Comparison of ENCODE assay signal across 9 cellular contexts in the genomic region with DNA sequence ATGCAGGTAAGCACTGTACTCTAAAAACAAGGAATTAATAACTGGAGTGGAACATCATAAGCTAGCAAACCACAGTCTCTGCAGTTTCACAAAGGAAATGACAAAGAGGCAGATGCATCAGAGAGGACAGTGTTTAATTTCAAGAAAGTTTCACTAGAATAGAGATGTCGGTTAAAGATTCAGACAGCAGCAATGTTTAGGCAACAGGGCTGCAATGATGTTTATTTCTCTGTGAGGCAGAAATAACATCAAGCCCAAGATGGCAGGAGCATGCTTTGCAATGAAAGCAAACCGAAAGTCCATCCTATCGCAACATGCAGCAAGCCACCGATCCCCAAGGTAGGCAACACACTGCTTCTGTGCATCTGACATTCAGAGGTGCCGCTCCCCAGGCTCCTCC.
DNase-seq lines count a peak whose midpoint lies in the region; ATAC-seq, FAIRE-seq and TF ChIP-seq lines count a peak whose summit lies in the region.
"Had no signal": no experiment of that assay in that cellular context is flagged by ENCODE, and none has a peak within 500 bp of the region (broad histone marks: within the 10 kb centered on the region; RNA-seq: fewer than 3 reads in every experiment).

No MANE protein-coding gene starts in this region.

- H4K20me1 ChIP-seq in keratinocyte (ENCODE audit: control insufficient read depth, extremely low read depth, insufficient read depth, low read length) (no peaks in the 10 kb centered on the region), H9 (ENCODE audit: control insufficient read depth, insufficient read depth, insufficient read length) (no peaks in the 10 kb centered on the region)

- H3K4me1 ChIP-seq in keratinocyte (ENCODE audit: control insufficient read depth, extremely low read depth, insufficient read depth, low read length) (peaks cover 3% of the 10 kb centered on the region), H9 (ENCODE audit: insufficient read depth, low read length) (peaks cover 3% of the 10 kb centered on the region; the same call in 1 of the 2 replicates)
- H3K4me1 ChIP-seq: right lobe of liver had no signal

- no peak overlapping the region; a peak in 1 of 5 replicates for H3K4me3 Mint-ChIP-seq in H9
- H3K4me3 Mint-ChIP-seq in activated naive CD8-positive, alpha-beta T cell treated with anti-CD3 and anti-CD28 coated beads for 36 hours, result no peak overlapping the region

- H3K27ac ChIP-seq in keratinocyte (ENCODE audit: control insufficient read depth, insufficient read depth, low read length), result no peak overlapping the region
- no peak overlapping the region for H3K27ac ChIP-seq in H9 (ENCODE audit: insufficient read length, low read depth, low read length)
- H3K27ac ChIP-seq: right lobe of liver had no signal

- H3K4me2 ChIP-seq in keratinocyte (ENCODE audit: control insufficient read depth, extremely low read depth, insufficient read depth, low read depth, low read length), result no peak overlapping the region
- no peak overlapping the region for H3K4me2 ChIP-seq in H9 (ENCODE audit: insufficient read depth, insufficient read length, low read length)

- no peaks in the 10 kb centered on the region for H3K23me2 ChIP-seq in H9 (ENCODE audit: insufficient read length, low read depth, low read length, poor library complexity, severe bottlenecking)

- no peak overlapping the region for H4K91ac ChIP-seq in H9 (ENCODE audit: insufficient read length, low read depth, low read length)

- H3K14ac ChIP-seq in H9 (ENCODE audit: insufficient read depth, low read length), result no peak overlapping the region

- no peaks in the 10 kb centered on the region for H3K9me3 ChIP-seq in keratinocyte (ENCODE audit: control insufficient read depth, low read depth, low read length)
- H3K9me3 ChIP-seq in H9 (ENCODE audit: control insufficient read depth, low read depth, low read length), result no peaks in the 10 kb centered on the region
- H3K9me3 ChIP-seq: right lobe of liver had no signal

- no peak overlapping the region for H4K8ac ChIP-seq in H9 (replicated peaks; ENCODE audit: insufficient read length, low read depth, low read length)

- dilution Hi-C loops in keratinocyte (cut with MboI; ENCODE audit: extremely low pct_ligation_motif_present, low sequenced_read_pairs), result no loop called here

- H4K5ac ChIP-seq in H9 (ENCODE audit: insufficient read length, low read depth, low read length), result no peak overlapping the region

- H3K23ac ChIP-seq in H9 (ENCODE audit: insufficient read length, low read depth, low read length), result no peak overlapping the region

- no peak overlapping the region for H3T11ph ChIP-seq in H9 (ENCODE audit: low read length)

- H3K9me3 Mint-ChIP-seq in H9, result no peaks in the 10 kb centered on the region
- no peaks in the 10 kb centered on the region for H3K9me3 Mint-ChIP-seq in activated naive CD8-positive, alpha-beta T cell treated with anti-CD3 and anti-CD28 coated beads for 36 hours

- no peak overlapping the region for H3K4ac ChIP-seq in H9 (ENCODE audit: low read depth, low read length)

- H2AFZ ChIP-seq in keratinocyte (ENCODE audit: control insufficient read depth, low read length), result no peak overlapping the region
- no peak overlapping the region for H2AFZ ChIP-seq in H9 (ENCODE audit: low read length)

- H3K4me3 ChIP-seq in keratinocyte (ENCODE audit: control insufficient read depth in 2 of 3, extremely low read depth in 1 of 3, insufficient read depth in 2 of 3, low read depth in 1 of 3, low read length in 3 of 3), result no peak overlapping the region
- H3K4me3 ChIP-seq: right lobe of liver had no signal

- H2BK20ac ChIP-seq in H9 (ENCODE audit: low read depth, low read length, poor library complexity, severe bottlenecking), result no peak overlapping the region

- no peak overlapping the region for H3K56ac ChIP-seq in H9 (ENCODE audit: insufficient read length, low read depth, low read length)

- peaks cover 3 to 4% of the 10 kb centered on the region in 2 experiments for H3K36me3 ChIP-seq in keratinocyte (ENCODE audit: control insufficient read depth in 2 of 2, extremely low read depth in 1 of 2, insufficient read depth in 2 of 2, low read length in 2 of 2)
- H3K36me3 ChIP-seq: right lobe of liver had no signal

- H3K18ac ChIP-seq in H9 (ENCODE audit: insufficient read length, low read depth, low read length), result no peak overlapping the region

- H2AK5ac ChIP-seq in H9 (ENCODE audit: insufficient read length, low read length), result no peak overlapping the region

- ATAC-seq in GM18867 (IDR thresholded peaks at IDR 0.05; ENCODE audit: unreplicated experiment), result peak; percentile 86
- ATAC-seq in GM21447 (IDR thresholded peaks at IDR 0.05; ENCODE audit: unreplicated experiment), result peak; percentile 96
- ATAC-seq in HG03342 (IDR thresholded peaks at IDR 0.05; ENCODE audit: unreplicated experiment), result peak; percentile 69
- ATAC-seq: right lobe of liver had no signal

- H3K27ac Mint-ChIP-seq in H9, result no peak overlapping the region; a peak in 1 of 7 replicates
- H3K27ac Mint-ChIP-seq in activated naive CD8-positive, alpha-beta T cell treated with anti-CD3 and anti-CD28 coated beads for 36 hours, result no peak overlapping the region

- FAIRE-seq in keratinocyte (lab: Jason Lieb, UNC) (peak; percentile 29), frontal cortex (lab: Jason Lieb, UNC) (no peak)

- H2BK120ac ChIP-seq in H9 (ENCODE audit: low read depth, low read length, poor library complexity, severe bottlenecking), result no peak overlapping the region

- no CpG with 5 or more reads among the region's 5 CpGs for WGBS in H9 (ENCODE audit: extremely low coverage, insufficient read length, low lambda C conversion rate)

- DNase-seq in keratinocyte (ENCODE audit: low read depth, low spot score) (no peak), H9 (no peak), frontal cortex (ENCODE audit: low spot score in 2 of 2) (no peak)
- DNase-seq in activated naive CD8-positive, alpha-beta T cell treated with anti-CD3 and anti-CD28 coated beads for 36 hours, result no peak
- DNase-seq: activated T-cell treated with anti-CD3 and anti-CD28 coated beads, Interleukin-2, amount 50 U/mL, for 48 hours; right lobe of liver had no signal

- peaks cover 34 to 95% (median 94%) of the 10 kb centered on the region in 3 experiments for H3K36me3 Mint-ChIP-seq in H9 (ENCODE audit: insufficient read depth in 1 of 3, low read depth in 3 of 3)
- no peaks in the 10 kb centered on the region for H3K36me3 Mint-ChIP-seq in activated naive CD8-positive, alpha-beta T cell treated with anti-CD3 and anti-CD28 coated beads for 36 hours

- no peak overlapping the region for H2BK12ac ChIP-seq in H9 (ENCODE audit: insufficient read length, low read depth, low read length)

- H3K9ac ChIP-seq in keratinocyte (ENCODE audit: control insufficient read depth, extremely low read depth, insufficient read depth, low read length) (no peak overlapping the region), H9 (ENCODE audit: extremely low read depth, insufficient read length, low read length) (no peak overlapping the region)

- H3K27me3 Mint-ChIP-seq in H9 (ENCODE audit: low read depth), result no peaks in the 10 kb centered on the region
- no peaks in the 10 kb centered on the region for H3K27me3 Mint-ChIP-seq in activated naive CD8-positive, alpha-beta T cell treated with anti-CD3 and anti-CD28 coated beads for 36 hours

- H3K9me1 ChIP-seq in keratinocyte (ENCODE audit: control insufficient read depth, extremely low read depth, insufficient read depth, low read length), result no peaks in the 10 kb centered on the region

- H2BK5ac ChIP-seq in H9 (ENCODE audit: insufficient read length, low read length), result no peak overlapping the region

- H3K4me1 Mint-ChIP-seq in H9, result peaks cover 33 to 40% of the 10 kb centered on the region in 2 experiments
- peaks cover 2% of the 10 kb centered on the region for H3K4me1 Mint-ChIP-seq in activated naive CD8-positive, alpha-beta T cell treated with anti-CD3 and anti-CD28 coated beads for 36 hours

- no peak overlapping the region for H2BK15ac ChIP-seq in H9 (ENCODE audit: low read depth, low read length)

- no peaks in the 10 kb centered on the region for H3K27me3 ChIP-seq in keratinocyte (ENCODE audit: control insufficient read depth, extremely low read depth, insufficient read depth, low read length)
- no peaks in the 10 kb centered on the region for H3K27me3 ChIP-seq in H9 (ENCODE audit: insufficient read depth, low read length)
- H3K27me3 ChIP-seq: right lobe of liver had no signal

- H3K79me2 ChIP-seq in keratinocyte (ENCODE audit: control insufficient read depth, insufficient read depth, low read length) (no peaks in the 10 kb centered on the region), H9 (ENCODE audit: insufficient read depth, low read length) (peaks cover 3% of the 10 kb centered on the region; the same call in 1 of the 2 replicates)

- peaks cover 4% of the 10 kb centered on the region for H3K79me1 ChIP-seq in H9 (ENCODE audit: insufficient read depth, low read depth, low read length, poor library complexity, severe bottlenecking)

- TF ChIP-seq CTCF in keratinocyte (optimal IDR thresholded peaks at IDR 0.05 in 1 of 3, IDR thresholded peaks at IDR 0.05 in 1 of 3, conservative IDR thresholded peaks at IDR 0.05 in 1 of 3; ENCODE audit: extremely low read depth in 1 of 3, insufficient read depth in 2 of 3, low read length in 3 of 3) (no peak), H9 (conservative IDR thresholded peaks at IDR 0.05) (no peak)
